In genomic region chr19:14164088-14164487, GRCh38 we compare ENCODE assay signal across 17 cellular contexts. TPM values are rescaled to one million over a fixed set of nuclear protein-coding genes. Genes with fewer than 3 reads are reported as not detected.
DNase-seq lines count a peak whose midpoint lies in the region; ATAC-seq, FAIRE-seq and TF ChIP-seq lines count a peak whose summit lies in the region.
"Had no signal": no experiment of that assay in that cellular context is flagged by ENCODE, and none has a peak within 500 bp of the region (broad histone marks: within the 10 kb centered on the region; RNA-seq: fewer than 3 reads in every experiment).

No MANE protein-coding gene starts in this region.

- no peak for DNase-seq in H9
- no peak for DNase-seq in K562 (ENCODE audit: extremely low read depth in 1 of 4, low spot score in 3 of 4)
- peak; percentile 57 for DNase-seq in left kidney (ENCODE audit: low read depth, low spot score)
- peak; percentile 43 for DNase-seq in osteoblast (ENCODE audit: insufficient read length, low spot score, missing footprints)
- DNase-seq in ACHN: no peak
- no peak for DNase-seq in activated CD8-positive, alpha-beta memory T cell treated with anti-CD3 and anti-CD28 coated beads, Interleukin-2, amount 50 U/mL, for 48 hours
- no peak for DNase-seq in NCI-H1417 treated with DMSO at 0.1 percent for 48 hours (lab: John Stamatoyannopoulos, UW)
- DNase-seq: AML-193; C1 segment of cervical spinal cord; CD4-positive, alpha-beta T cell; DMS153; DND-41; GDM1 had no signal

- no peak for ATAC-seq in K562

- H3K18ac ChIP-seq in H9 (ENCODE audit: insufficient read length, low read depth, low read length): no peak overlapping the region

- H3K9ac ChIP-seq in H9 (ENCODE audit: extremely low read depth, insufficient read length, low read length) (no peak overlapping the region), K562 (ENCODE audit: insufficient read depth in 1 of 2, low read depth in 2 of 2, low read length in 2 of 2) (no peak overlapping the region)
- H3K9ac ChIP-seq: KMS-11 had no signal

- BruUV-seq in K562 (replicated peaks; lab: Mats Ljungman, UMichigan): no TSS peak

- no peaks in the 10 kb centered on the region for H3K79me1 ChIP-seq in H9 (ENCODE audit: insufficient read depth, low read depth, low read length, poor library complexity, severe bottlenecking)

- H3K14ac ChIP-seq in H9 (ENCODE audit: insufficient read depth, low read length): no peak overlapping the region

- no peaks in the 10 kb centered on the region for H3K4me1 ChIP-seq in H9 (ENCODE audit: insufficient read depth, low read length)
- peaks cover 0 to 42% of the 10 kb centered on the region in 2 experiments; a peak in 2 of 5 replicates for H3K4me1 ChIP-seq in K562 (replicated peaks in 1 of 2; ENCODE audit: control insufficient read depth in 2 of 2, insufficient read depth in 2 of 2, low read length in 2 of 2)
- H3K4me1 ChIP-seq in osteoblast (ENCODE audit: insufficient read depth, low read length): no peaks in the 10 kb centered on the region

- H4K20me1 ChIP-seq in H9 (ENCODE audit: control insufficient read depth, insufficient read depth, insufficient read length) (no peaks in the 10 kb centered on the region), K562 (replicated peaks; ENCODE audit: control insufficient read depth, insufficient read depth, low read length) (no peaks in the 10 kb centered on the region; the same call in none of the 2 replicates), osteoblast (ENCODE audit: insufficient read depth, low read length) (peaks cover 4% of the 10 kb centered on the region)

- no peak for TF ChIP-seq RAD21 in K562 (CRISPR knock-in tag; conservative IDR thresholded peaks at IDR 0.05 in 1 of 2, IDR thresholded peaks at IDR 0.05 in 1 of 2)

- no peaks in the 10 kb centered on the region for H3K9me1 ChIP-seq in K562 (ENCODE audit: control insufficient read depth, insufficient read depth, low read length)

- H3K79me2 ChIP-seq in H9 (ENCODE audit: insufficient read depth, low read length) (no peaks in the 10 kb centered on the region), K562 (ENCODE audit: control insufficient read depth, insufficient read depth, low read length) (no peaks in the 10 kb centered on the region), osteoblast (ENCODE audit: insufficient read depth, low read length) (no peaks in the 10 kb centered on the region)

- H4K5ac ChIP-seq in H9 (ENCODE audit: insufficient read length, low read depth, low read length): no peak overlapping the region

- H3K4me3 ChIP-seq in K562: no peak overlapping the region
- no peak overlapping the region for H3K4me3 ChIP-seq in osteoblast (ENCODE audit: insufficient read depth, low read length)

- no CpG with 5 or more reads among the region's 11 CpGs for WGBS in H9 (ENCODE audit: extremely low coverage, insufficient read length, low lambda C conversion rate)
- 65% methylated on average over 2 of the region's 11 CpGs for WGBS in K562 (ENCODE audit: insufficient coverage, low coverage, missing lambda C conversion rate)

- H3K27me3 ChIP-seq in H9 (ENCODE audit: insufficient read depth, low read length): no peaks in the 10 kb centered on the region
- no peaks in the 10 kb centered on the region for H3K27me3 ChIP-seq in K562 (ENCODE audit: control insufficient read depth in 2 of 2, insufficient read depth in 2 of 2, low read length in 2 of 2)
- H3K27me3 ChIP-seq in osteoblast (ENCODE audit: insufficient read depth, low read length): no peaks in the 10 kb centered on the region

- H2BK5ac ChIP-seq in H9 (ENCODE audit: insufficient read length, low read length): no peak overlapping the region

- H3K9me3 ChIP-seq in H9 (ENCODE audit: control insufficient read depth, low read depth, low read length): no peaks in the 10 kb centered on the region
- no peaks in the 10 kb centered on the region for H3K9me3 ChIP-seq in K562 (replicated peaks; ENCODE audit: control insufficient read depth, insufficient read depth, low read depth, low read length)
- H3K9me3 ChIP-seq in osteoblast (ENCODE audit: low read depth, low read length): no peaks in the 10 kb centered on the region

- no peak overlapping the region for H3T11ph ChIP-seq in H9 (ENCODE audit: low read length)

- POLR2A ChIA-PET in K562 (lab: Yijun Ruan, JAX): interaction anchor here (0.6 kb wide), 2 partner anchors 12 to 539 kb away, joined by 3 read pairs; no protein-coding TSS in a partner anchor

- no peak for FAIRE-seq in K562 (lab: Jason Lieb, UNC)
- FAIRE-seq: GM12892, GM19239 had no signal

- H2BK12ac ChIP-seq in H9 (ENCODE audit: insufficient read length, low read depth, low read length): no peak overlapping the region

- H2BK20ac ChIP-seq in H9 (ENCODE audit: low read depth, low read length, poor library complexity, severe bottlenecking): no peak overlapping the region

- H2AK5ac ChIP-seq in H9 (ENCODE audit: insufficient read length, low read length): no peak overlapping the region

- peaks cover 0 to 32% of the 10 kb centered on the region in 2 experiments; a peak in 3 of 4 replicates for H3K4me1 Mint-ChIP-seq in H9

- no peaks in the 10 kb centered on the region for H3K23me2 ChIP-seq in H9 (ENCODE audit: insufficient read length, low read depth, low read length, poor library complexity, severe bottlenecking)

- no peaks in the 10 kb centered on the region for H3K9me3 Mint-ChIP-seq in H9
- H3K9me3 Mint-ChIP-seq: CD4-positive, alpha-beta T cell; IgD-negative memory B cell had no signal

- no peak overlapping the region for H3K4ac ChIP-seq in H9 (ENCODE audit: low read depth, low read length)

- intact Hi-C loops in K562 (cut with micrococcal nuclease): no loop called here

- no peak overlapping the region for H3K4me3 Mint-ChIP-seq in H9
- H3K4me3 Mint-ChIP-seq: CD4-positive, alpha-beta T cell had no signal

- peaks cover 11% of the 10 kb centered on the region; the same call in 2 of the 3 replicates for H3K36me3 ChIP-seq in K562 (ENCODE audit: control insufficient read depth, insufficient read depth, low read length)
- H3K36me3 ChIP-seq in osteoblast (ENCODE audit: insufficient read depth, low read length): no peaks in the 10 kb centered on the region

- H2AFZ ChIP-seq in H9 (ENCODE audit: low read length): no peak overlapping the region
- H2AFZ ChIP-seq in K562 (ENCODE audit: low read depth, low read length): no peak overlapping the region
- no peak overlapping the region for H2AFZ ChIP-seq in osteoblast (ENCODE audit: low read length)

- H3K27ac Mint-ChIP-seq in H9: 0 out of 7 replicates have a peak overlapping the region, but pooled peaks of 2 of the 3 experiments have one; percentile 41 to 44
- H3K27ac Mint-ChIP-seq: CD4-positive, alpha-beta T cell; IgD-negative memory B cell had no signal

- no peak overlapping the region for H3K23ac ChIP-seq in H9 (ENCODE audit: insufficient read length, low read depth, low read length)

- no peak overlapping the region for H3K56ac ChIP-seq in H9 (ENCODE audit: insufficient read length, low read depth, low read length)

- no peak overlapping the region for H2BK120ac ChIP-seq in H9 (ENCODE audit: low read depth, low read length, poor library complexity, severe bottlenecking)

- H2BK15ac ChIP-seq in H9 (ENCODE audit: low read depth, low read length): no peak overlapping the region

- TF ChIP-seq EP300 in K562 (IDR thresholded peaks at IDR 0.05; ENCODE audit: low read length): no peak

- TF ChIP-seq POLR2A in K562 (conservative IDR thresholded peaks at IDR 0.05): no peak

- H3K4me2 ChIP-seq in H9 (ENCODE audit: insufficient read depth, insufficient read length, low read length) (no peak overlapping the region), K562 (ENCODE audit: insufficient read depth, low read length) (no peak overlapping the region), osteoblast (ENCODE audit: insufficient read depth, low read length) (no peak overlapping the region)
- H3K4me2 ChIP-seq: KMS-11 had no signal

- H4K91ac ChIP-seq in H9 (ENCODE audit: insufficient read length, low read depth, low read length): no peak overlapping the region

- H3K36me3 Mint-ChIP-seq in H9 (ENCODE audit: insufficient read depth in 1 of 3, low read depth in 3 of 3): peaks cover 17 to 48% (median 39%) of the 10 kb centered on the region in 3 experiments; a peak in 6 of 7 replicates
- H3K36me3 Mint-ChIP-seq: IgD-negative memory B cell had no signal

- no peaks in the 10 kb centered on the region for H3K27me3 Mint-ChIP-seq in H9 (ENCODE audit: low read depth)
- H3K27me3 Mint-ChIP-seq: CD4-positive, alpha-beta T cell had no signal

- H3K27ac ChIP-seq in H9 (ENCODE audit: insufficient read length, low read depth, low read length): no peak overlapping the region
- H3K27ac ChIP-seq in K562 (ENCODE audit: extremely low read depth, low read depth, low read length): no peak overlapping the region
- H3K27ac ChIP-seq in osteoblast (ENCODE audit: low read depth, low read length): no peak overlapping the region
- H3K27ac ChIP-seq: KMS-11 had no signal

- in situ Hi-C loops in K562 (cut with MboI): no loop called here
- in situ Hi-C loops in ACHN (cut with HindIII; ENCODE audit: low pct_ligation_motif_present, low pct_unique_long_range_greater_than_20kb, low sequenced_read_pairs): no loop called here

- CTCF ChIA-PET in K562 (lab: Yijun Ruan, JAX; ENCODE audit: low intra/inter-chr PET ratio): no interaction called here

- TF ChIP-seq CTCF in H9 (conservative IDR thresholded peaks at IDR 0.05) (no peak), K562 (IDR thresholded peaks at IDR 0.05 in 2 of 3, conservative IDR thresholded peaks at IDR 0.05 in 1 of 3; ENCODE audit: insufficient read depth in 2 of 3, low read depth in 1 of 3, low read length in 3 of 3) (no peak), osteoblast (IDR thresholded peaks at IDR 0.05; ENCODE audit: extremely low read depth, low read depth, low read length) (no peak)

- H4K8ac ChIP-seq in H9 (replicated peaks; ENCODE audit: insufficient read length, low read depth, low read length): no peak overlapping the region

RNA-seq across cellular contexts. Expression of gene ASF1B, which starts 27.7 kb away (rescaled TPM):
- total RNA-seq in H9 (2021): 46.6 and 46.8 TPM in 2 replicates
- total RNA-seq in K562 (2011; cell fraction: chromatin; rRNA removed; ENCODE audit: low replicate concordance): 7.9 and 16.6 TPM in 2 replicates
- 18.7 and 23.9 TPM in 2 replicates for total RNA-seq in K562 (2011; cell fraction: nucleolus; rRNA removed)
- total RNA-seq in K562 (2011; cell fraction: nucleoplasm; rRNA removed): 14.1 and 22.4 TPM in 2 replicates
- 54.8 and 85.6 TPM in 2 replicates for total RNA-seq in K562 (2014; rRNA removed)
- total RNA-seq in K562 (2014; rRNA removed; fragmentation: Illumina TruSeq; extraction: Trizol): 29.4 and 30.7 TPM in 2 replicates
- total RNA-seq in K562 (2015; rRNA removed; fragmentation: Illumina TruSeq; extraction: Trizol): 38.0 and 39.3 TPM in 2 replicates
- total RNA-seq in K562 (2021): 59.6 and 66.6 TPM in 2 replicates
- polyA plus RNA-seq in K562 (2011; rRNA removed): 43.1 and 69.4 TPM in 2 replicates
- 75.6 and 117 TPM in 2 replicates for polyA plus RNA-seq in K562 (2011; cell fraction: cytosol; rRNA removed)
- 22.8 and 25.8 TPM in 2 replicates for polyA plus RNA-seq in K562 (2011; cell fraction: nucleus; rRNA removed)
- 72.6 and 87.5 TPM in 2 replicates for polyA plus RNA-seq in K562 (2012)
- 59.5 and 60.9 TPM in 2 replicates for polyA plus RNA-seq in K562 (2014; fragmentation: Illumina TruSeq; extraction: Trizol)
- 1 to 10 TPM; 6.0 to 8.0 TPM for polyA plus RNA-seq in K562 (2014; fragmentation: Nextera tagmentation; extraction: Ambion mirVana)
- polyA plus RNA-seq in K562 (2014; rRNA removed): 52.7 and 53.3 TPM in 2 replicates
- polyA minus RNA-seq in K562 (2011; rRNA and poly(A)+ RNA removed): 19.4 and 39.5 TPM in 2 replicates
- 43.6 and 47.1 TPM in 2 replicates for polyA minus RNA-seq in K562 (2011; cell fraction: cytosol; rRNA and poly(A)+ RNA removed)
- 11.0 and 13.6 TPM in 2 replicates for polyA minus RNA-seq in K562 (2011; cell fraction: nucleus; rRNA and poly(A)+ RNA removed)
- total RNA-seq in osteoblast: 1.1 and 2.7 TPM in 2 replicates

RNA-seq across cellular contexts. Expression of gene ADGRL1, which starts 41.9 kb away (rescaled TPM):
- total RNA-seq in H9 (2021): 116 and 117 TPM in 2 replicates
- 52.8 and 150 TPM in 2 replicates for total RNA-seq in K562 (2011; cell fraction: chromatin; rRNA removed; ENCODE audit: low replicate concordance)
- total RNA-seq in K562 (2011; cell fraction: nucleolus; rRNA removed): 73.8 and 77.4 TPM in 2 replicates
- total RNA-seq in K562 (2011; cell fraction: nucleoplasm; rRNA removed): 64.1 and 80.0 TPM in 2 replicates
- 10.9 TPM in 2 replicates for total RNA-seq in K562 (2014; rRNA removed)
- 2.8 and 3.3 TPM in 2 replicates for total RNA-seq in K562 (2014; rRNA removed; fragmentation: Illumina TruSeq; extraction: Trizol)
- 6.7 and 7.6 TPM in 2 replicates for total RNA-seq in K562 (2015; rRNA removed; fragmentation: Illumina TruSeq; extraction: Trizol)
- total RNA-seq in K562 (2021): 33.2 and 37.0 TPM in 2 replicates
- polyA plus RNA-seq in K562 (2011; rRNA removed): 8.6 and 14.7 TPM in 2 replicates
- 10.0 and 19.9 TPM in 2 replicates for polyA plus RNA-seq in K562 (2011; cell fraction: cytosol; rRNA removed)
- polyA plus RNA-seq in K562 (2011; cell fraction: nucleus; rRNA removed): 50.7 and 75.0 TPM in 2 replicates
- polyA plus RNA-seq in K562 (2012): 12.4 and 16.3 TPM in 2 replicates
- 10.8 and 16.6 TPM in 2 replicates for polyA plus RNA-seq in K562 (2014; fragmentation: Illumina TruSeq; extraction: Trizol)
- polyA plus RNA-seq in K562 (2014; fragmentation: Nextera tagmentation; extraction: Ambion mirVana): under 1 TPM; 0.14 to 0.27 TPM
- polyA plus RNA-seq in K562 (2014; rRNA removed): 12.6 and 20.3 TPM in 2 replicates
- 9.3 and 13.3 TPM in 2 replicates for polyA minus RNA-seq in K562 (2011; rRNA and poly(A)+ RNA removed)
- polyA minus RNA-seq in K562 (2011; cell fraction: cytosol; rRNA and poly(A)+ RNA removed): 31.3 and 46.7 TPM in 2 replicates
- polyA minus RNA-seq in K562 (2011; cell fraction: nucleus; rRNA and poly(A)+ RNA removed): 17.5 and 24.1 TPM in 2 replicates
- total RNA-seq in osteoblast: 2.5 and 2.9 TPM in 2 replicates

RNA-seq across cellular contexts. Expression of gene PRKACA, which starts 46.5 kb away (rescaled TPM):
- 51.8 and 56.0 TPM in 2 replicates for total RNA-seq in H9 (2021)
- 26.1 and 58.3 TPM in 2 replicates for total RNA-seq in K562 (2011; cell fraction: chromatin; rRNA removed; ENCODE audit: low replicate concordance)
- total RNA-seq in K562 (2011; cell fraction: nucleolus; rRNA removed): 30.5 and 42.7 TPM in 2 replicates
- 28.7 and 35.1 TPM in 2 replicates for total RNA-seq in K562 (2011; cell fraction: nucleoplasm; rRNA removed)
- 8.4 and 12.7 TPM in 2 replicates for total RNA-seq in K562 (2014; rRNA removed)
- 10.6 and 13.0 TPM in 2 replicates for total RNA-seq in K562 (2014; rRNA removed; fragmentation: Illumina TruSeq; extraction: Trizol)
- total RNA-seq in K562 (2015; rRNA removed; fragmentation: Illumina TruSeq; extraction: Trizol): 11.9 and 12.2 TPM in 2 replicates
- total RNA-seq in K562 (2021): 57.8 and 63.1 TPM in 2 replicates
- polyA plus RNA-seq in K562 (2011; rRNA removed): 19.9 and 22.9 TPM in 2 replicates
- polyA plus RNA-seq in K562 (2011; cell fraction: cytosol; rRNA removed): 18.1 and 22.9 TPM in 2 replicates
- polyA plus RNA-seq in K562 (2011; cell fraction: nucleus; rRNA removed): 9.4 and 10.8 TPM in 2 replicates
- polyA plus RNA-seq in K562 (2012): 53.1 and 56.7 TPM in 2 replicates
- polyA plus RNA-seq in K562 (2014; fragmentation: Illumina TruSeq; extraction: Trizol): 50.6 and 59.4 TPM in 2 replicates
- 1 to 10 TPM; 1.2 to 1.7 TPM for polyA plus RNA-seq in K562 (2014; fragmentation: Nextera tagmentation; extraction: Ambion mirVana)
- 37.6 and 39.7 TPM in 2 replicates for polyA plus RNA-seq in K562 (2014; rRNA removed)
- 16.0 and 20.3 TPM in 2 replicates for polyA minus RNA-seq in K562 (2011; rRNA and poly(A)+ RNA removed)
- polyA minus RNA-seq in K562 (2011; cell fraction: cytosol; rRNA and poly(A)+ RNA removed): 18.1 and 18.7 TPM in 2 replicates
- polyA minus RNA-seq in K562 (2011; cell fraction: nucleus; rRNA and poly(A)+ RNA removed): 7.5 and 8.3 TPM in 2 replicates
- 45.6 and 56.3 TPM in 2 replicates for total RNA-seq in osteoblast

Comparison
In these comparisons a context has a peak if more than half of its experiments do, and no peak if none do; other contexts are left out.
1. DNase-seq: peak in left kidney (single experiment) and osteoblast (single experiment); none in H9 (single experiment), K562 (0 of 4), ACHN (single experiment), activated CD8-positive, alpha-beta memory T cell treated with anti-CD3 and anti-CD28 coated beads, Interleukin-2, amount 50 U/mL, for 48 hours (single experiment) and NCI-H1417 treated with DMSO at 0.1 percent for 48 hours (single experiment).